In genomic region chr3:38345879-38346583, GRCh38 we compare ENCODE assay signal across 1 cellular context.
TF ChIP-seq lines count a peak whose summit lies in the region.

No MANE protein-coding gene starts in this region.

TF ChIP-seq in HCT116, 20 proteins besides CTCF, POLR2A, EP300 and RAD21 (continued from another document):
- TF ChIP-seq ZBTB33 (IDR thresholded peaks at IDR 0.05; ENCODE audit: extremely low read depth, insufficient replicate concordance, low read length) = no peak
- TF ChIP-seq ELF1 (IDR thresholded peaks at IDR 0.05; ENCODE audit: borderline replicate concordance, low read depth) = no peak
- TF ChIP-seq FOSL1 (IDR thresholded peaks at IDR 0.05; ENCODE audit: low read depth) = no peak
- no peak for TF ChIP-seq EZH2phosphoT487 (IDR thresholded peaks at IDR 0.05; ENCODE audit: borderline replicate concordance)
- no peak for TF ChIP-seq SRF (IDR thresholded peaks at IDR 0.05; ENCODE audit: low read depth)
- no peak for TF ChIP-seq YY1 (IDR thresholded peaks at IDR 0.05; ENCODE audit: extremely low read depth, insufficient replicate concordance, low read depth, low read length)
- no peak for TF ChIP-seq CEBPB (IDR thresholded peaks at IDR 0.05; ENCODE audit: low read depth)
